In genomic region chr22:24540470-24540869, GRCh38 we compare ENCODE assay signal across 16 cellular contexts. TPM values are rescaled to one million over a fixed set of nuclear protein-coding genes. Genes with fewer than 3 reads are reported as not detected.
"Had no signal": no experiment of that assay in that cellular context is flagged by ENCODE, and none has a peak within 500 bp of the region (broad histone marks: within the 10 kb centered on the region; RNA-seq: fewer than 3 reads in every experiment).

No MANE protein-coding gene starts in this region.

- H3K9me3 ChIP-seq: right atrium auricular region, spleen had no signal

- H3K4me3 Mint-ChIP-seq: activated CD8-positive, alpha-beta T cell treated with anti-CD3 and anti-CD28 coated beads for 36 hours; activated naive CD4-positive, alpha-beta T cell treated with anti-CD3 and anti-CD28 coated beads for 36 hours; activated T-helper 17 cell treated with anti-CD3 and anti-CD28 coated beads, Interleukin-2, amount 50 U/mL, for 72 hours; T-helper 2 cell treated with Interferon-gamma antibody and Interleukin-4, amounts not matched to agents 5 μg/mL and 100 μg/mL, for 36 hours had no signal

- H3K27me3 ChIP-seq: right atrium auricular region, spleen had no signal

- H3K27me3 Mint-ChIP-seq: activated CD8-positive, alpha-beta T cell treated with anti-CD3 and anti-CD28 coated beads for 36 hours; activated T-helper 17 cell treated with anti-CD3 and anti-CD28 coated beads, Interleukin-2, amount 50 U/mL, for 72 hours; naive B cell had no signal

- H3K27ac Mint-ChIP-seq: activated CD8-positive, alpha-beta T cell treated with anti-CD3 and anti-CD28 coated beads for 36 hours; activated naive CD4-positive, alpha-beta T cell treated with anti-CD3 and anti-CD28 coated beads for 36 hours; activated T-helper 17 cell treated with anti-CD3 and anti-CD28 coated beads, Interleukin-2, amount 50 U/mL, for 72 hours; T-helper 2 cell treated with Interferon-gamma antibody and Interleukin-4, amounts not matched to agents 5 μg/mL and 100 μg/mL, for 36 hours had no signal

- ATAC-seq: activated CD8-positive, alpha-beta T cell treated with anti-CD3 and anti-CD28 coated beads for 36 hours; activated T-helper 17 cell treated with anti-CD3 and anti-CD28 coated beads, Interleukin-2, amount 50 U/mL, for 72 hours had no signal

- DNase-seq: activated CD4-positive, CD25-positive, alpha-beta regulatory T cell treated with anti-CD3 and anti-CD28 coated beads, Interleukin-2, amount 50 U/mL, for 72 hours; activated CD8-positive, alpha-beta T cell treated with anti-CD3 and anti-CD28 coated beads for 36 hours; activated naive CD4-positive, alpha-beta T cell treated with anti-CD3 and anti-CD28 coated beads for 36 hours; effector CD8-positive, alpha-beta T cell; hippocampal formation; midbrain; naive B cell; spleen; stimulated activated CD4-positive, alpha-beta T cell treated with anti-CD3 and anti-CD28 coated beads, Interleukin-2, amount 100 ng/mL, for 24 hours; stimulated activated naive CD4-positive, alpha-beta T cell treated with Interleukin-2 at 50 U/mL for 16 hours; trophoblast cell had no signal

- H3K9me3 Mint-ChIP-seq: activated CD8-positive, alpha-beta T cell treated with anti-CD3 and anti-CD28 coated beads for 36 hours; activated naive CD4-positive, alpha-beta T cell treated with anti-CD3 and anti-CD28 coated beads for 36 hours; activated T-helper 17 cell treated with anti-CD3 and anti-CD28 coated beads, Interleukin-2, amount 50 U/mL, for 72 hours; naive B cell; T-helper 2 cell treated with Interferon-gamma antibody and Interleukin-4, amounts not matched to agents 5 μg/mL and 100 μg/mL, for 36 hours had no signal

- H3K4me1 Mint-ChIP-seq: activated T-helper 17 cell treated with anti-CD3 and anti-CD28 coated beads, Interleukin-2, amount 50 U/mL, for 72 hours had no signal

- H3K27ac ChIP-seq: coronary artery, right atrium auricular region had no signal

- H3K4me3 ChIP-seq: coronary artery, right atrium auricular region, spleen had no signal

RNA-seq across cellular contexts. Expression of gene UPB1, which starts 45.3 kb away (rescaled TPM):
- total RNA-seq: kidney epithelial cell had no signal
